Comparison of ENCODE assay signal across 8 cellular contexts in genomic region chr2:210577263-210578071, GRCh38. TPM values are rescaled to one million over a fixed set of nuclear protein-coding genes. Genes with fewer than 3 reads are reported as not detected.
A peak's percentile ranks its signal among the peaks of the same experiment; 100 is the strongest.
DNase-seq lines count a peak whose midpoint lies in the region; ATAC-seq and TF ChIP-seq lines count a peak whose summit lies in the region.

No MANE protein-coding gene starts in this region.

- H3K4me3 ChIP-seq in OCI-LY7 (ENCODE audit: low read depth, low read length, poor library complexity, severe bottlenecking): no peak overlapping the region

- no peaks in the 10 kb centered on the region for H3K4me1 ChIP-seq in OCI-LY7 (ENCODE audit: insufficient read depth, low read length, poor library complexity, severe bottlenecking)

- no peak for DNase-seq in activated CD8-positive, alpha-beta memory T cell treated with anti-CD3 and anti-CD28 coated beads, Interleukin-2, amount 10 ng/mL, durations not matched to agents 7 days and 5 days
- no peak for DNase-seq in activated CD8-positive, alpha-beta memory T cell treated with anti-CD3 and anti-CD28 coated beads for 24 hours
- peak; percentile 60 for DNase-seq in OCI-LY7 (ENCODE audit: low spot score)
- DNase-seq in effector memory CD8-positive, alpha-beta T cell: no peak
- peak; percentile 2 for DNase-seq in nephron progenitor cell
- no peak for DNase-seq in activated CD4-positive, alpha-beta T cell treated with anti-CD3 and anti-CD28 coated beads for 48 hours

- BruUV-seq in OCI-LY7 (replicated peaks; lab: Mats Ljungman, UMichigan): no TSS peak

- no peak overlapping the region for H3K4me2 ChIP-seq in OCI-LY7 (ENCODE audit: low read length)

- H3K79me2 ChIP-seq in OCI-LY7 (ENCODE audit: insufficient read depth, low read depth, low read length): no peaks in the 10 kb centered on the region

- TF ChIP-seq CTCF in OCI-LY7 (conservative IDR thresholded peaks at IDR 0.05; ENCODE audit: low read length): peak; percentile 91
- peak; percentile 75 for TF ChIP-seq CTCF in nephron progenitor cell (IDR thresholded peaks at IDR 0.05)

- no peak overlapping the region for H3K27ac ChIP-seq in OCI-LY7 (ENCODE audit: low read depth, low read length, poor library complexity, severe bottlenecking)

- ATAC-seq in activated CD8-positive, alpha-beta memory T cell treated with anti-CD3 and anti-CD28 coated beads, Interleukin-2, amount 10 ng/mL, durations not matched to agents 7 days and 5 days: peak; percentile 49
- ATAC-seq in GM21526 (IDR thresholded peaks at IDR 0.05; ENCODE audit: low FRiP score, unreplicated experiment): peak; percentile 94
- peak; percentile 94 for ATAC-seq in HG03571 (IDR thresholded peaks at IDR 0.05; ENCODE audit: unreplicated experiment)
- ATAC-seq in effector memory CD8-positive, alpha-beta T cell (replicated peaks): peak; percentile 29

- no peaks in the 10 kb centered on the region for H3K4me1 Mint-ChIP-seq in activated CD8-positive, alpha-beta memory T cell treated with anti-CD3 and anti-CD28 coated beads, Interleukin-2, amount 10 ng/mL, durations not matched to agents 7 days and 5 days
- no peaks in the 10 kb centered on the region for H3K4me1 Mint-ChIP-seq in effector memory CD8-positive, alpha-beta T cell (ENCODE audit: low read depth in 2 of 2)
- peaks cover 12% of the 10 kb centered on the region for H3K4me1 Mint-ChIP-seq in nephron progenitor cell

- CTCF ChIA-PET in activated CD8-positive, alpha-beta memory T cell treated with anti-CD3 and anti-CD28 coated beads, Interleukin-2, amount 10 ng/mL, durations not matched to agents 7 days and 5 days (lab: Charles Lee): interaction anchor here (0.7 kb wide), 1 partner anchor 10 kb away, joined by 3 read pairs; no protein-coding TSS in a partner anchor
- CTCF ChIA-PET in OCI-LY7 (lab: Charles Lee; ENCODE audit: unreplicated experiment): no interaction called here

- POLR2A ChIA-PET in OCI-LY7 (lab: Charles Lee): no interaction called here

- H3K36me3 ChIP-seq in OCI-LY7 (ENCODE audit: insufficient read depth, low read length): no peaks in the 10 kb centered on the region

- no peak overlapping the region for H2AFZ ChIP-seq in OCI-LY7 (ENCODE audit: low read length)

- H3K27ac Mint-ChIP-seq in activated CD8-positive, alpha-beta memory T cell treated with anti-CD3 and anti-CD28 coated beads, Interleukin-2, amount 10 ng/mL, durations not matched to agents 7 days and 5 days: no peak overlapping the region
- H3K27ac Mint-ChIP-seq in effector memory CD8-positive, alpha-beta T cell: no peak overlapping the region
- no peak overlapping the region for H3K27ac Mint-ChIP-seq in nephron progenitor cell

- H3K9me3 ChIP-seq in OCI-LY7 (ENCODE audit: low read length): no peaks in the 10 kb centered on the region

- H3K27me3 Mint-ChIP-seq in activated CD8-positive, alpha-beta memory T cell treated with anti-CD3 and anti-CD28 coated beads, Interleukin-2, amount 10 ng/mL, durations not matched to agents 7 days and 5 days: no peaks in the 10 kb centered on the region
- H3K27me3 Mint-ChIP-seq in effector memory CD8-positive, alpha-beta T cell: peaks cover 0 to 4% of the 10 kb centered on the region in 2 donors
- no peaks in the 10 kb centered on the region for H3K27me3 Mint-ChIP-seq in nephron progenitor cell (ENCODE audit: low read depth, poor library complexity)

- H3K9me2 ChIP-seq in OCI-LY7 (ENCODE audit: insufficient read depth, low read length): no peaks in the 10 kb centered on the region

- no peak overlapping the region for H3K4me3 Mint-ChIP-seq in activated CD8-positive, alpha-beta memory T cell treated with anti-CD3 and anti-CD28 coated beads, Interleukin-2, amount 10 ng/mL, durations not matched to agents 7 days and 5 days
- H3K4me3 Mint-ChIP-seq in effector memory CD8-positive, alpha-beta T cell: no peak overlapping the region
- H3K4me3 Mint-ChIP-seq in nephron progenitor cell: no peak overlapping the region

- H3K36me3 Mint-ChIP-seq in activated CD8-positive, alpha-beta memory T cell treated with anti-CD3 and anti-CD28 coated beads, Interleukin-2, amount 10 ng/mL, durations not matched to agents 7 days and 5 days: no peaks in the 10 kb centered on the region
- no peaks in the 10 kb centered on the region for H3K36me3 Mint-ChIP-seq in effector memory CD8-positive, alpha-beta T cell (ENCODE audit: insufficient read depth)
- H3K36me3 Mint-ChIP-seq in nephron progenitor cell (ENCODE audit: low read depth): peaks cover 12% of the 10 kb centered on the region

- intact Hi-C loops in OCI-LY7 (cut with micrococcal nuclease; ENCODE audit: unreplicated experiment): loop anchor here (5.0 kb wide), 1 partner anchor 130 kb away; no protein-coding TSS in a partner anchor

- H4K20me1 ChIP-seq in OCI-LY7 (ENCODE audit: insufficient read depth, low read length): no peaks in the 10 kb centered on the region

- no peaks in the 10 kb centered on the region for H3K9me3 Mint-ChIP-seq in activated CD8-positive, alpha-beta memory T cell treated with anti-CD3 and anti-CD28 coated beads, Interleukin-2, amount 10 ng/mL, durations not matched to agents 7 days and 5 days (ENCODE audit: low read depth)
- no peaks in the 10 kb centered on the region for H3K9me3 Mint-ChIP-seq in effector memory CD8-positive, alpha-beta T cell
- no peaks in the 10 kb centered on the region for H3K9me3 Mint-ChIP-seq in nephron progenitor cell

RNA-seq across cellular contexts. Expression of gene CPS1, which starts 21.1 kb away (rescaled TPM):
- total RNA-seq in activated CD8-positive, alpha-beta memory T cell treated with anti-CD3 and anti-CD28 coated beads, Interleukin-2, amount 10 ng/mL, durations not matched to agents 7 days and 5 days: 1 to 10 TPM in 1 of 2 experiments, under 1 TPM in 1; 0.96 to 1.3 TPM
- 0.06 and 1.2 TPM in 2 replicates for total RNA-seq in OCI-LY7 (2014; rRNA removed; shearing (Covaris generic))
- total RNA-seq in OCI-LY7 (2022): 0.20 and 0.27 TPM in 2 replicates

Comparison
In these comparisons a context has a peak if more than half of its experiments do, and no peak if none do; other contexts are left out.
1. ATAC-seq: peak in every context shown above with its lines; median percentile 94 in GM21526; 94 in HG03571; 49 in activated CD8-positive, alpha-beta memory T cell treated with anti-CD3 and anti-CD28 coated beads, Interleukin-2, amount 10 ng/mL, durations not matched to agents 7 days and 5 days; 29 in effector memory CD8-positive, alpha-beta T cell.
2. DNase-seq: peak in OCI-LY7 (single experiment) and nephron progenitor cell (single experiment); none in activated CD8-positive, alpha-beta memory T cell treated with anti-CD3 and anti-CD28 coated beads, Interleukin-2, amount 10 ng/mL, durations not matched to agents 7 days and 5 days (single experiment), activated CD8-positive, alpha-beta memory T cell treated with anti-CD3 and anti-CD28 coated beads for 24 hours (single experiment), effector memory CD8-positive, alpha-beta T cell (0 of 3) and activated CD4-positive, alpha-beta T cell treated with anti-CD3 and anti-CD28 coated beads for 48 hours (single experiment).